Comparison of ENCODE assay signal across 14 cellular contexts in the genomic region with DNA sequence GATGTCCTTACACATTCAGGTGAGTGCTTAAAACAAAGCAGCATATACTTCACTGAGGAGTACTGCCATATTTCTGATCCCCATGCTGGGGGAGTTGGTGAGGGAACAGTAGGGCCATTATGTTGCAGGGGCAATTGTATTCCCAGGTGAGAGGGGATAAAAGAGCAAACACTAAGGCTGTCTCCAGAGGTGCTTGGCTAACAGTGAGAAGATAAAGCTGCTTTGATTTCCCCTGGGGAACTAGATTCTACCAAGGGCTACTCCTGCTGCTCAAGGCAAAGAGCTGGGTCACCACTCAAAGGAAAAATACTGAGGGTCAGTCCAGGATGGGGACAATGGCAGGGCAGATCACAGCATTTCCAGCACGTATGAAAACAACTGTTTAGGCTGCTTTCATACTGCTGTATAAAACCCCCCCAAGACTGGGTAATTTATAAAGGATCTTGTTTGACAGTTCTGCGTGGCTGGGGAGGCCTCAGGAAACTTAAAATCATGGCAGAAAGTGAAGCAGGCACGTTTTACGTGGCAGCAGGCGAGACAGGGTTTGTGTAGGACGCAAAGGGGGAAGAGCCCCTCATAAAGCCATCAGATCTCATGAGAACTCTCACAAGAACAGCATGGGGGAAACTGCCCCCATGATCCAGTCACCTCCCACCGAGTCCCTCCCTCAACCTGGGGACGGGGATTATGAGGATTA. TPM values are rescaled to one million over a fixed set of nuclear protein-coding genes. Genes with fewer than 3 reads are reported as not detected.
DNase-seq lines count a peak whose midpoint lies in the region; ATAC-seq, FAIRE-seq and TF ChIP-seq lines count a peak whose summit lies in the region.
"Had no signal": no experiment of that assay in that cellular context is flagged by ENCODE, and none has a peak within 500 bp of the region (broad histone marks: within the 10 kb centered on the region; RNA-seq: fewer than 3 reads in every experiment).

No MANE protein-coding gene starts in this region.

- dilution Hi-C loops in endothelial cell of umbilical vein (cut with MboI; ENCODE audit: extremely low pct_ligation_motif_present, low sequenced_read_pairs), result no loop called here

- H3K4me1 ChIP-seq in left ventricle myocardium inferior, result peaks cover 12% of the 10 kb centered on the region
- no peaks in the 10 kb centered on the region for H3K4me1 ChIP-seq in endothelial cell of umbilical vein (ENCODE audit: control insufficient read depth, extremely low read depth, insufficient read depth, low read length)
- no peaks in the 10 kb centered on the region for H3K4me1 ChIP-seq in colonic mucosa

- no peak for FAIRE-seq in endothelial cell of umbilical vein (lab: Jason Lieb, UNC)

- H3K27ac ChIP-seq in left ventricle myocardium inferior (replicated peaks) (no peak overlapping the region), SK-N-MC (peak overlapping the region; percentile 50), endothelial cell of umbilical vein (ENCODE audit: insufficient read depth, low read depth, low read length) (no peak overlapping the region), colonic mucosa (no peak overlapping the region)
- H3K27ac ChIP-seq: ovary had no signal

- H3K9me3 ChIP-seq in left ventricle myocardium inferior (replicated peaks), result no peaks in the 10 kb centered on the region
- H3K9me3 ChIP-seq in SK-N-MC (ENCODE audit: low read depth, low read length), result no peaks in the 10 kb centered on the region
- H3K9me3 ChIP-seq in endothelial cell of umbilical vein (replicated peaks; ENCODE audit: control insufficient read depth, insufficient read depth, low read length), result no peaks in the 10 kb centered on the region
- no peaks in the 10 kb centered on the region for H3K9me3 ChIP-seq in colonic mucosa
- H3K9me3 ChIP-seq: ovary had no signal

- peak; percentile 9 for ATAC-seq in Right ventricle myocardium superior (ENCODE audit: poor library complexity)
- no peak for ATAC-seq in GM21526 (IDR thresholded peaks at IDR 0.05; ENCODE audit: low FRiP score, unreplicated experiment)

- TF ChIP-seq POLR2A in endothelial cell of umbilical vein (IDR thresholded peaks at IDR 0.05; ENCODE audit: low read depth, low read length), result no peak

- POLR2A ChIA-PET in endothelial cell of umbilical vein (lab: Charles Lee), result interaction anchor here (0.7 kb wide), 1 partner anchor 38 kb away, joined by 3 read pairs; no protein-coding TSS in a partner anchor

- H3K9me1 ChIP-seq in endothelial cell of umbilical vein (replicated peaks; ENCODE audit: control insufficient read depth, extremely low read depth, insufficient read depth, low read length), result no peaks in the 10 kb centered on the region

- H3K9ac ChIP-seq in SK-N-MC (ENCODE audit: insufficient read length), result no peak overlapping the region
- no peak overlapping the region for H3K9ac ChIP-seq in endothelial cell of umbilical vein (replicated peaks; ENCODE audit: extremely low read depth, insufficient read depth, low read length)
- H3K9ac ChIP-seq in colonic mucosa (ENCODE audit: low read depth in 2 of 2, low read length in 2 of 2), result no peak overlapping the region

- no TSS peak for BruUV-seq in endothelial cell of umbilical vein (replicated peaks; lab: Mats Ljungman, UMichigan)

- no peak overlapping the region for H3K4me2 ChIP-seq in endothelial cell of umbilical vein (ENCODE audit: insufficient read depth, low read length)

- CTCF ChIA-PET in endothelial cell of umbilical vein (lab: Charles Lee), result no interaction called here

- H3K27me3 ChIP-seq in left ventricle myocardium inferior (ENCODE audit: low read depth) (no peaks in the 10 kb centered on the region), endothelial cell of umbilical vein (ENCODE audit: control insufficient read depth in 2 of 2, insufficient read depth in 2 of 2, low read length in 2 of 2) (no peaks in the 10 kb centered on the region), colonic mucosa (no peaks in the 10 kb centered on the region)
- H3K27me3 ChIP-seq: ovary had no signal

- H3K36me3 ChIP-seq in left ventricle myocardium inferior, result peaks cover 26% of the 10 kb centered on the region
- peaks cover 50% of the 10 kb centered on the region for H3K36me3 ChIP-seq in SK-N-MC (ENCODE audit: insufficient read depth, low read length)
- H3K36me3 ChIP-seq in endothelial cell of umbilical vein (ENCODE audit: control insufficient read depth in 2 of 2, extremely low read depth in 1 of 2, insufficient read depth in 2 of 2, low read length in 2 of 2), result peaks cover 21 to 31% of the 10 kb centered on the region in 2 experiments
- peaks cover 5% of the 10 kb centered on the region for H3K36me3 ChIP-seq in colonic mucosa
- H3K36me3 ChIP-seq: ovary had no signal

- DNase-seq in Right ventricle myocardium superior (no peak), left ventricle myocardium inferior (no peak), SK-N-MC (ENCODE audit: low read depth, low spot score) (no peak), endothelial cell of umbilical vein (ENCODE audit: low read depth, low spot score) (no peak), colonic mucosa (no peak)
- DNase-seq in NK-92 treated with Interleukin-12 subunit alpha and Interleukin-12 subunit beta, amount 100 ng/mL, for 24 hours (lab: John Stamatoyannopoulos, UW), result no peak
- DNase-seq in stimulated activated CD4-positive, alpha-beta T cell treated with anti-CD3 and anti-CD28 coated beads, Interleukin-1b, Interleukin-23, amount 100 ng/mL, for 48 hours, result no peak
- DNase-seq: effector CD4-positive, alpha-beta T cell; kidney glomerular epithelial cell; NCI-H1105; NCI-H748 treated with DMSO at 0.1 percent for 48 hours; ovary had no signal

- intact Hi-C loops in Right ventricle myocardium superior (cut with DNase I) (no loop called here), left ventricle myocardium inferior (cut with micrococcal nuclease) (no loop called here), endothelial cell of umbilical vein (cut with micrococcal nuclease) (no loop called here), colonic mucosa (cut with DNase I) (no loop called here)

- H3K4me3 ChIP-seq in left ventricle myocardium inferior (no peak overlapping the region), SK-N-MC (no peak overlapping the region), endothelial cell of umbilical vein (replicated peaks in 1 of 3; ENCODE audit: insufficient read depth in 1 of 3, low read depth in 1 of 3, low read length in 3 of 3) (no peak overlapping the region), colonic mucosa (no peak overlapping the region)
- H3K4me3 ChIP-seq: ovary had no signal

- no peak for TF ChIP-seq CTCF in left ventricle myocardium inferior (IDR thresholded peaks at IDR 0.05; ENCODE audit: borderline replicate concordance)
- no peak for TF ChIP-seq CTCF in endothelial cell of umbilical vein (IDR thresholded peaks at IDR 0.05; ENCODE audit: extremely low read depth in 1 of 2, insufficient read depth in 1 of 2, low read depth in 1 of 2, low read length in 2 of 2)
- no peak for TF ChIP-seq CTCF in colonic mucosa (IDR thresholded peaks at IDR 0.05)

- no peak overlapping the region for H2AFZ ChIP-seq in endothelial cell of umbilical vein (ENCODE audit: low read depth, low read length)

- H3K79me2 ChIP-seq in endothelial cell of umbilical vein (ENCODE audit: control insufficient read depth, insufficient read depth, low read length), result no peaks in the 10 kb centered on the region

- H4K20me1 ChIP-seq in endothelial cell of umbilical vein (replicated peaks; ENCODE audit: control insufficient read depth, extremely low read depth, insufficient read depth, low read length), result no peaks in the 10 kb centered on the region

TF ChIP-seq in endothelial cell of umbilical vein, 7 proteins besides CTCF, POLR2A, EP300 and RAD21:
- TF ChIP-seq POLR2AphosphoS5 (IDR thresholded peaks at IDR 0.05; ENCODE audit: insufficient read depth, low read depth, low read length), result peak; percentile 21
- no peak for TF ChIP-seq FOS (IDR thresholded peaks at IDR 0.05; ENCODE audit: borderline replicate concordance, insufficient read depth, low read length)

RNA-seq across cellular contexts. Expression of a gene that starts 47.8 kb away (rescaled TPM):
- total RNA-seq in Right ventricle myocardium superior (not detected), left ventricle myocardium inferior (not detected), endothelial cell of umbilical vein (not detected in 2 replicates), colonic mucosa (not detected)
- polyA plus RNA-seq in endothelial cell of umbilical vein, result not detected in 2 replicates
- not detected in 2 replicates for polyA plus RNA-seq in endothelial cell of umbilical vein (2011; cell fraction: cytosol; rRNA removed)
- polyA plus RNA-seq in endothelial cell of umbilical vein (2011; cell fraction: nucleus; rRNA removed), result not detected in 2 replicates
- polyA plus RNA-seq in endothelial cell of umbilical vein (2012), result not detected in 2 replicates
- not detected in 2 replicates for polyA minus RNA-seq in endothelial cell of umbilical vein
- not detected for polyA minus RNA-seq in endothelial cell of umbilical vein (2011; cell fraction: cytosol; rRNA and poly(A)+ RNA removed)
- not detected in 2 replicates for polyA minus RNA-seq in endothelial cell of umbilical vein (2011; cell fraction: nucleus; rRNA and poly(A)+ RNA removed)
- total RNA-seq: ovary had no signal
- polyA plus RNA-seq: BJ, ovary had no signal
